ENCODE assay signal across 1 cellular context in genomic region chr1:144546274-144547171, GRCh38.
A peak's percentile ranks its signal among the peaks of the same experiment; 100 is the strongest.
TF ChIP-seq lines count a peak whose summit lies in the region.

No MANE protein-coding gene starts in this region.

TF ChIP-seq in H1, 55 proteins besides CTCF, POLR2A, EP300 and RAD21 (continued from another document):
- TF ChIP-seq EGR1 (IDR thresholded peaks at IDR 0.05; ENCODE audit: borderline replicate concordance, low read depth, low read length) (0 out of 2 replicates have a peak, but pooled peaks have one; percentile 60), JUND (IDR thresholded peaks at IDR 0.05; ENCODE audit: low read length) (peak; percentile 67; the same call in 1 of the 2 replicates), SP1 (IDR thresholded peaks at IDR 0.05; ENCODE audit: low read depth, low read length) (peak; percentile 81; the same call in 1 of the 2 replicates), TAF1 (IDR thresholded peaks at IDR 0.05; ENCODE audit: low read depth, low read length) (peak; percentile 68; the same call in 1 of the 2 replicates), GTF2F1 (IDR thresholded peaks at IDR 0.05; ENCODE audit: borderline replicate concordance, low read depth, low read length) (peak; percentile 98), TAF7 (optimal IDR thresholded peaks at IDR 0.05; ENCODE audit: borderline replicate concordance, low read depth, low read length) (peak; percentile 99)
- TF ChIP-seq, protein P1, sequence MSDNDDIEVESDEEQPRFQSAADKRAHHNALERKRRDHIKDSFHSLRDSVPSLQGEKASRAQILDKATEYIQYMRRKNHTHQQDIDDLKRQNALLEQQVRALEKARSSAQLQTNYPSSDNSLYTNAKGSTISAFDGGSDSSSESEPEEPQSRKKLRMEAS (IDR thresholded peaks at IDR 0.05), result peak; percentile 32; the same call in 1 of the 2 replicates
- TF ChIP-seq, protein P2, sequence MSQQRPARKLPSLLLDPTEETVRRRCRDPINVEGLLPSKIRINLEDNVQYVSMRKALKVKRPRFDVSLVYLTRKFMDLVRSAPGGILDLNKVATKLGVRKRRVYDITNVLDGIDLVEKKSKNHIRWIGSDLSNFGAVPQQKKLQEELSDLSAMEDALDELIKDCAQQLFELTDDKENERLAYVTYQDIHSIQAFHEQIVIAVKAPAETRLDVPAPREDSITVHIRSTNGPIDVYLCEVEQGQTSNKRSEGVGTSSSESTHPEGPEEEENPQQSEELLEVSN (IDR thresholded peaks at IDR 0.05), result peak; percentile 74
